Comparison of ENCODE assay signal across 15 cellular contexts in genomic region chr2:3316456-3317276, GRCh38.
"Had no signal": no experiment of that assay in that cellular context is flagged by ENCODE, and none has a peak within 500 bp of the region (broad histone marks: within the 10 kb centered on the region; RNA-seq: fewer than 3 reads in every experiment).

No MANE protein-coding gene starts in this region.

- H3K27ac ChIP-seq: adrenal gland, heart left ventricle, ovary, thyroid gland, uterus had no signal

- H3K27ac Mint-ChIP-seq: activated CD4-positive, alpha-beta memory T cell treated with anti-CD3 and anti-CD28 coated beads, Interleukin-2, amount 10 ng/mL, durations not matched to agents 7 days and 5 days; activated naive CD4-positive, alpha-beta T cell treated with anti-CD3 and anti-CD28 coated beads, Interleukin-2, amount 10 ng/mL, durations not matched to agents 7 days and 5 days; activated T-helper 1 cell treated with anti-CD3 and anti-CD28 coated beads, Interleukin-12 subunit alpha, Interleukin-12 subunit beta, Interleukin-2, Interleukin-4 antibody, amounts not matched to agents 30 ng/mL and 10 ng/mL and 1 ng/mL, durations not matched to agents 14 hours and 24 hours and 36 hours had no signal

- H3K9me3 Mint-ChIP-seq: activated CD4-positive, alpha-beta memory T cell treated with anti-CD3 and anti-CD28 coated beads, Interleukin-2, amount 10 ng/mL, durations not matched to agents 7 days and 5 days; activated naive CD4-positive, alpha-beta T cell treated with anti-CD3 and anti-CD28 coated beads, Interleukin-2, amount 10 ng/mL, durations not matched to agents 7 days and 5 days; activated T-helper 1 cell treated with anti-CD3 and anti-CD28 coated beads, Interleukin-12 subunit alpha, Interleukin-12 subunit beta, Interleukin-2, Interleukin-4 antibody, amounts not matched to agents 30 ng/mL and 10 ng/mL and 1 ng/mL, durations not matched to agents 14 hours and 24 hours and 36 hours; brain had no signal

- ATAC-seq: heart left ventricle, left ventricle myocardium superior had no signal

- H3K4me3 Mint-ChIP-seq: activated CD4-positive, alpha-beta memory T cell treated with anti-CD3 and anti-CD28 coated beads, Interleukin-2, amount 10 ng/mL, durations not matched to agents 7 days and 5 days; activated naive CD4-positive, alpha-beta T cell treated with anti-CD3 and anti-CD28 coated beads, Interleukin-2, amount 10 ng/mL, durations not matched to agents 7 days and 5 days; activated T-helper 1 cell treated with anti-CD3 and anti-CD28 coated beads, Interleukin-12 subunit alpha, Interleukin-12 subunit beta, Interleukin-2, Interleukin-4 antibody, amounts not matched to agents 30 ng/mL and 10 ng/mL and 1 ng/mL, durations not matched to agents 14 hours and 24 hours and 36 hours; brain; nephron progenitor cell had no signal

- H3K4me3 ChIP-seq: adrenal gland, heart left ventricle, ovary, thyroid gland, uterus had no signal

- H3K27me3 ChIP-seq: adrenal gland, heart left ventricle, ovary, thyroid gland, uterus had no signal

- H3K9me3 ChIP-seq: adrenal gland, heart left ventricle, ovary, thyroid gland, uterus had no signal

- H3K27me3 Mint-ChIP-seq: activated CD4-positive, alpha-beta memory T cell treated with anti-CD3 and anti-CD28 coated beads, Interleukin-2, amount 10 ng/mL, durations not matched to agents 7 days and 5 days; activated naive CD4-positive, alpha-beta T cell treated with anti-CD3 and anti-CD28 coated beads, Interleukin-2, amount 10 ng/mL, durations not matched to agents 7 days and 5 days; brain had no signal

- H3K4me1 ChIP-seq: heart left ventricle, uterus had no signal

- H3K36me3 ChIP-seq: adrenal gland, ovary, thyroid gland, uterus had no signal

- DNase-seq: activated CD4-positive, alpha-beta memory T cell treated with anti-CD3 and anti-CD28 coated beads, Interleukin-2, amount 10 ng/mL, durations not matched to agents 7 days and 5 days; activated CD4-positive, alpha-beta T cell treated with anti-CD3 and anti-CD28 coated beads for 1 hour; activated CD8-positive, alpha-beta memory T cell treated with anti-CD3 and anti-CD28 coated beads, Interleukin-2, amount 50 U/mL, for 4 hours; activated naive CD4-positive, alpha-beta T cell treated with anti-CD3 and anti-CD28 coated beads, Interleukin-2, amount 10 ng/mL, durations not matched to agents 7 days and 5 days; left ventricle myocardium superior; nephron progenitor cell; ovary; stimulated activated CD4-positive, alpha-beta T cell treated with anti-CD3 and anti-CD28 coated beads, Interleukin-4, amount 100 ng/mL, for 4 hours; T-helper 9 cell; thyroid gland; uterus had no signal
